In genomic region chr17:50052822-50053653, GRCh38 we compare ENCODE assay signal across 2 cellular contexts.
TF ChIP-seq lines count a peak whose summit lies in the region.

No MANE protein-coding gene starts in this region.

TF ChIP-seq in H1, 55 proteins besides CTCF, POLR2A, EP300 and RAD21:
- TF ChIP-seq ATF2 (IDR thresholded peaks at IDR 0.05; ENCODE audit: low read length): no peak
- no peak for TF ChIP-seq GABPA (IDR thresholded peaks at IDR 0.05; ENCODE audit: borderline replicate concordance, insufficient read depth, low read length)
- no peak for TF ChIP-seq CBX8 (IDR thresholded peaks at IDR 0.05; ENCODE audit: borderline replicate concordance, low read depth, low read length)
- TF ChIP-seq CHD1 (IDR thresholded peaks at IDR 0.05; ENCODE audit: low read depth, low read length): no peak
- TF ChIP-seq SUZ12 (IDR thresholded peaks at IDR 0.05; ENCODE audit: low read length): no peak
- no peak for TF ChIP-seq TEAD4 (IDR thresholded peaks at IDR 0.05; ENCODE audit: low read depth, low read length)
- TF ChIP-seq TAF7 (optimal IDR thresholded peaks at IDR 0.05; ENCODE audit: borderline replicate concordance, low read depth, low read length): no peak
- no peak for TF ChIP-seq EZH2 (IDR thresholded peaks at IDR 0.05; ENCODE audit: low read depth, low read length, severe bottlenecking)
- TF ChIP-seq POLR2AphosphoS5 (IDR thresholded peaks at IDR 0.05; ENCODE audit: low read depth, low read length): no peak
- TF ChIP-seq KDM4A (IDR thresholded peaks at IDR 0.05; ENCODE audit: low read depth, low read length, severe bottlenecking): no peak
- TF ChIP-seq MAFK (IDR thresholded peaks at IDR 0.05; ENCODE audit: low read depth, low read length): no peak
- TF ChIP-seq SP4 (IDR thresholded peaks at IDR 0.05; ENCODE audit: low read length): no peak
- TF ChIP-seq CHD7 (IDR thresholded peaks at IDR 0.05; ENCODE audit: insufficient replicate concordance, low read length): no peak
- no peak for TF ChIP-seq JUN (IDR thresholded peaks at IDR 0.05; ENCODE audit: low read depth, low read length)
- no peak for TF ChIP-seq ZNF274 (IDR thresholded peaks at IDR 0.05; ENCODE audit: borderline replicate concordance, extremely low read depth, low read length)
- no peak for TF ChIP-seq RNF2 (IDR thresholded peaks at IDR 0.05; ENCODE audit: borderline replicate concordance, low read depth, low read length, missing control alignments, poor library complexity, severe bottlenecking)
- no peak for TF ChIP-seq CREB1 (IDR thresholded peaks at IDR 0.05)
- no peak for TF ChIP-seq CHD2 (IDR thresholded peaks at IDR 0.05; ENCODE audit: low read length)

TF ChIP-seq in GM12891, 5 proteins besides CTCF, POLR2A, EP300 and RAD21:
- TF ChIP-seq PAX5 (IDR thresholded peaks at IDR 0.05; ENCODE audit: insufficient read depth, low read length, severe bottlenecking): no peak
- TF ChIP-seq TAF1 (IDR thresholded peaks at IDR 0.05; ENCODE audit: low read depth, low read length): no peak
- no peak for TF ChIP-seq SPI1 (IDR thresholded peaks at IDR 0.05; ENCODE audit: low read depth, low read length)
- no peak for TF ChIP-seq POU2F2 (IDR thresholded peaks at IDR 0.05; ENCODE audit: low read depth, low read length)
- TF ChIP-seq POLR2AphosphoS5 (IDR thresholded peaks at IDR 0.05; ENCODE audit: low read depth, low read length): no peak
